ENCODE assay signal across 8 cellular contexts in the genomic region with DNA sequence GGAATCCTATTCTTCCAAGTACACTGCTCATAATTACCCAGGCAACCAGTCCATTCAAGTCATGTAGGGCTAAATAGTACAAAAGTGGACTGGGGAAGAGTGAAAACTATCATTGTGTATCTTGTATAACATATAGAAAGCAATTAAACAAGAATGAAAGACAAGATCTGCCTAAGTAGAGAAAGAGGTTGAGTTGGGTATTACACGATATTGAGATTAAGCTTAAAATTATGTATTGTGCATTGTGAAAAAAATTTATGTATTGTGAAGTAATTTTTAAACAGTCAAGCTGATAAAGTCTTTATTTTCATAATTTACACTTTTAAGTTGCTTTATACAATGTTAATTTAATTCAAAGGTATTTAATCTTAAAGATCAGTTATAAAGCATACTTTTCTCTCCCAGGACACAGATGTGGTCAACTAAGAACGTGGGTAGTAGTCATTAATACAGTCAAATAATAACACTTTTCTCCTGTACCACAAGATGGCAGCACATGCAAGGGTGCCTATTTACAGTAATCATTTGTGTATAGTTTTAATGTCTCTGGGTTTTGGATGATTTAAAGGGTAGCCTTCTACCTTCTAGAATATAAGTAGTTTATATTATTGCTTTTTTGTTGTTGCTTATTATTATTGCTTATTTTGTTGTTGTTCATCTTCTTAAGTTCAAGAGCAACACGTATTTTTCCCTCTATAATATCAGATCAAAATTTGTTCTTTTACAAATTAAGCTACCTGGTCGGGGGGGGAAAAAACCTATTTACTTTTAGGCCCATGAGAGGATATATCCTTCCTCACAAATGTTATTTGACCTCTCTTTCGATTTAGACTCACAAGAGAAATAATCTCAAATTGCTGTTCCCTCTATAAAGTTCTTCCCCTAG. TPM values are rescaled to one million over a fixed set of nuclear protein-coding genes. Genes with fewer than 3 reads are reported as not detected.
A peak's percentile ranks its signal among the peaks of the same experiment; 100 is the strongest.
DNase-seq lines count a peak whose midpoint lies in the region; ATAC-seq and TF ChIP-seq lines count a peak whose summit lies in the region.

No MANE protein-coding gene starts in this region.

- DNase-seq in DMS 273 treated with DMSO at 0.1 percent for 48 hours (lab: John Stamatoyannopoulos, UW) = peak; percentile 22
- peak; percentile 42 for DNase-seq in NCI-H446 treated with DMSO at 0.1 percent for 48 hours (lab: John Stamatoyannopoulos, UW)
- DNase-seq in activated CD8-positive, alpha-beta T cell treated with anti-CD3 and anti-CD28 coated beads, Interleukin-2, amount 10 ng/mL, durations not matched to agents 7 days and 5 days = peak; percentile 42
- DNase-seq in germinal center (ENCODE audit: low spot score) = peak; percentile 33
- no peak for DNase-seq in progenitor cell of endocrine pancreas (ENCODE audit: low spot score, unreplicated experiment)
- DNase-seq in NCI-H2107 (lab: John Stamatoyannopoulos, UW) = no peak

- no peaks in the 10 kb centered on the region for H3K4me1 Mint-ChIP-seq in activated CD8-positive, alpha-beta T cell treated with anti-CD3 and anti-CD28 coated beads, Interleukin-2, amount 10 ng/mL, durations not matched to agents 7 days and 5 days (ENCODE audit: low read depth)
- H3K4me1 Mint-ChIP-seq in progenitor cell of endocrine pancreas (ENCODE audit: low read depth) = no peaks in the 10 kb centered on the region

- H3K9me3 Mint-ChIP-seq in activated CD8-positive, alpha-beta T cell treated with anti-CD3 and anti-CD28 coated beads, Interleukin-2, amount 10 ng/mL, durations not matched to agents 7 days and 5 days (ENCODE audit: insufficient read depth) = no peaks in the 10 kb centered on the region
- H3K9me3 Mint-ChIP-seq in progenitor cell of endocrine pancreas (ENCODE audit: low read depth) = no peaks in the 10 kb centered on the region

- no peaks in the 10 kb centered on the region for H3K27me3 Mint-ChIP-seq in activated CD8-positive, alpha-beta T cell treated with anti-CD3 and anti-CD28 coated beads, Interleukin-2, amount 10 ng/mL, durations not matched to agents 7 days and 5 days (ENCODE audit: low read depth)
- H3K27me3 Mint-ChIP-seq in progenitor cell of endocrine pancreas = no peaks in the 10 kb centered on the region

- peak; percentile 90 for ATAC-seq in GM19035 (IDR thresholded peaks at IDR 0.05; ENCODE audit: unreplicated experiment)
- ATAC-seq in HG03095 (IDR thresholded peaks at IDR 0.05; ENCODE audit: unreplicated experiment) = peak; percentile 87
- ATAC-seq in activated CD8-positive, alpha-beta T cell treated with anti-CD3 and anti-CD28 coated beads, Interleukin-2, amount 10 ng/mL, durations not matched to agents 7 days and 5 days = peak; percentile 47

- POLR2A ChIA-PET in activated CD8-positive, alpha-beta T cell treated with anti-CD3 and anti-CD28 coated beads, Interleukin-2, amount 10 ng/mL, durations not matched to agents 7 days and 5 days (lab: Charles Lee) = no interaction called here

- H3K27ac Mint-ChIP-seq in activated CD8-positive, alpha-beta T cell treated with anti-CD3 and anti-CD28 coated beads, Interleukin-2, amount 10 ng/mL, durations not matched to agents 7 days and 5 days = no peak overlapping the region
- no peak overlapping the region for H3K27ac Mint-ChIP-seq in progenitor cell of endocrine pancreas

- no peaks in the 10 kb centered on the region for H3K36me3 Mint-ChIP-seq in activated CD8-positive, alpha-beta T cell treated with anti-CD3 and anti-CD28 coated beads, Interleukin-2, amount 10 ng/mL, durations not matched to agents 7 days and 5 days (ENCODE audit: low read depth)
- no peaks in the 10 kb centered on the region for H3K36me3 Mint-ChIP-seq in progenitor cell of endocrine pancreas (ENCODE audit: insufficient read depth)

- H3K4me3 Mint-ChIP-seq in activated CD8-positive, alpha-beta T cell treated with anti-CD3 and anti-CD28 coated beads, Interleukin-2, amount 10 ng/mL, durations not matched to agents 7 days and 5 days = no peak overlapping the region
- no peak overlapping the region for H3K4me3 Mint-ChIP-seq in progenitor cell of endocrine pancreas (ENCODE audit: low read depth)

- peak; percentile 90 for TF ChIP-seq CTCF in progenitor cell of endocrine pancreas (IDR thresholded peaks at IDR 0.05; ENCODE audit: unreplicated experiment)

- CTCF ChIA-PET in activated CD8-positive, alpha-beta T cell treated with anti-CD3 and anti-CD28 coated beads, Interleukin-2, amount 10 ng/mL, durations not matched to agents 7 days and 5 days (lab: Charles Lee) = interaction anchor here (0.6 to 2.9 kb wide), 8 partner anchors 9 to 1569 kb away, joined by 3 to 10 read pairs (median 4); partner anchors contain the start of genes ISOC1 and SLC27A6

RNA-seq across cellular contexts. Expression of gene SLC27A6, which starts 59.8 kb away (rescaled TPM):
- total RNA-seq in activated CD8-positive, alpha-beta T cell treated with anti-CD3 and anti-CD28 coated beads, Interleukin-2, amount 10 ng/mL, durations not matched to agents 7 days and 5 days = not detected
- total RNA-seq in progenitor cell of endocrine pancreas = 1.5 and 2.1 TPM in 2 replicates

Comparison
In these comparisons a context has a peak if more than half of its experiments do, and no peak if none do; other contexts are left out.
1. DNase-seq: peak in DMS 273 treated with DMSO at 0.1 percent for 48 hours (single experiment), NCI-H446 treated with DMSO at 0.1 percent for 48 hours (single experiment), activated CD8-positive, alpha-beta T cell treated with anti-CD3 and anti-CD28 coated beads, Interleukin-2, amount 10 ng/mL, durations not matched to agents 7 days and 5 days (single experiment) and germinal center (single experiment); none in progenitor cell of endocrine pancreas (single experiment) and NCI-H2107 (single experiment).
2. Peak in every context shown above with its lines, with median percentiles within 50 percentile points of each other: ATAC-seq.